ENCODE assay signal across 1 cellular context in the genomic region with DNA sequence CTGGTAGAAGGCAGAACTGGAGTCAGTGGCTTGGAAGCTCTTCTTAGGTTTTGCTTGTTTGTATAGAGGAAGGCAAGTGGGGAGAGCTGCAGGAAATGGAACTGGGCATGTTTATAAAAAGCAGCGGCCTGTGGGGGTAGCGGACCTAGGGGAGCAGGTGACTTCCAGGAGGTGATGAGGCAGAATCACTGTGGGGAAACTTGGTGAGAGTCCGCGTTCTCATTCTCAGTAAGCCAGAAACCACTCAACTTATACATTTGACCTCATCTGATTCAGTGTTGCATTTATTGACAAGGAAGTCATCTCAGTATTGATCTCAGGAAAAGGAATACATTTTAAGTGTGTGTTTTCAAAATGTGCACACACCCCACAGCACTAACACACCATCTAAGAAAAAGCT.
A peak's percentile ranks its signal among the peaks of the same experiment; 100 is the strongest.
TF ChIP-seq lines count a peak whose summit lies in the region.

No MANE protein-coding gene starts in this region.

TF ChIP-seq in GM12878, 131 proteins besides CTCF, POLR2A, EP300 and RAD21 (continued from another document):
- TF ChIP-seq GABPA (IDR thresholded peaks at IDR 0.05; ENCODE audit: low read depth), result no peak
- no peak for TF ChIP-seq MTA3 (IDR thresholded peaks at IDR 0.05; ENCODE audit: borderline replicate concordance, low read length)
- no peak for TF ChIP-seq ASH2L (IDR thresholded peaks at IDR 0.05; ENCODE audit: borderline replicate concordance, low read depth)
- TF ChIP-seq CUX1 (IDR thresholded peaks at IDR 0.05; ENCODE audit: insufficient replicate concordance, low read depth, low read length), result peak; percentile 96
- TF ChIP-seq KAT2A (conservative IDR thresholded peaks at IDR 0.05; ENCODE audit: control insufficient read depth, low read depth, low read length), result no peak
